Comparison of ENCODE assay signal across 1 cellular context in the genomic region with DNA sequence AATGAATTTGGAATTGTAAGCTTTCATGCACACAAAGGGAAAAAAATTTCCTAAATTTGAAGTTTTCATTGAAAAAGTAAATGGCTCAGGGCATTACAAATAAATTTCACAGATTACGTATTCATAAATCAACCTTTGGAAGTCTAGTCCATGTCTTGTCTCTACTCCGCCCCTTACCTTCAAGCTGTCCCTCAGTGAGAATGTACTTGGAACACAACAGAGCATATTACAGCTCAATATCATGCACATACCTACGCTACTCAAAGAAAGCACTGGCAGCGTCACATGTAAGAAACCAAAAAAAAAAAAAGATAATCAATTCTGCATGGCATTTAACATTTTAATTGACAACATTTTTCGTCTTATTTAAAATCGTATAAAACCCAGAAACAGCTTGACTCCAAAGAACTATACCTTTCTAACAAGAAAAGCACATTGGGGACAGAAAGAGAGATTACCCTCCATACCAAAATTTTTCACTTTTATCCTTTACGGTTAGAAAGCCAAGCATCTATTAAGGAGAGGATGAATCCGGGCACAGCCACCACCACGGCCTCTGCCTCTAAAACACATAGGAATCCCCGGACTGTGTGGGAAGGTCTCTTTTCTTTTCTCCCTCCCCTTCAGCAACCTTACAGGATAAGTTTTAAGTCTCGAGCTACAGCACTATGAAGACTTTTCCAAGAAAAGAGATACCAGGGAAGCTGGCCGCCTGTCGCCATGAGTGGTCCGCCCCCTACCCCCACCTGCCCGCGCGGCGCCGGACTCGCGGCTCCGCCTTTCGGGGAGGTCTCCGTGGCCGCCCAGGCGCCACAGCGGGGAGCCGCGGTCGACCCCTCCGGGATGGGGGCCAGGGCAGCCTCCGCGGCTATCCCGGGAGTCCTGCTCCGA.
TF ChIP-seq lines count a peak whose summit lies in the region.

No MANE protein-coding gene starts in this region.

TF ChIP-seq in HepG2, 621 proteins besides CTCF, POLR2A, EP300 and RAD21 (continued from another document and continues in another):
- TF ChIP-seq, protein P1, sequence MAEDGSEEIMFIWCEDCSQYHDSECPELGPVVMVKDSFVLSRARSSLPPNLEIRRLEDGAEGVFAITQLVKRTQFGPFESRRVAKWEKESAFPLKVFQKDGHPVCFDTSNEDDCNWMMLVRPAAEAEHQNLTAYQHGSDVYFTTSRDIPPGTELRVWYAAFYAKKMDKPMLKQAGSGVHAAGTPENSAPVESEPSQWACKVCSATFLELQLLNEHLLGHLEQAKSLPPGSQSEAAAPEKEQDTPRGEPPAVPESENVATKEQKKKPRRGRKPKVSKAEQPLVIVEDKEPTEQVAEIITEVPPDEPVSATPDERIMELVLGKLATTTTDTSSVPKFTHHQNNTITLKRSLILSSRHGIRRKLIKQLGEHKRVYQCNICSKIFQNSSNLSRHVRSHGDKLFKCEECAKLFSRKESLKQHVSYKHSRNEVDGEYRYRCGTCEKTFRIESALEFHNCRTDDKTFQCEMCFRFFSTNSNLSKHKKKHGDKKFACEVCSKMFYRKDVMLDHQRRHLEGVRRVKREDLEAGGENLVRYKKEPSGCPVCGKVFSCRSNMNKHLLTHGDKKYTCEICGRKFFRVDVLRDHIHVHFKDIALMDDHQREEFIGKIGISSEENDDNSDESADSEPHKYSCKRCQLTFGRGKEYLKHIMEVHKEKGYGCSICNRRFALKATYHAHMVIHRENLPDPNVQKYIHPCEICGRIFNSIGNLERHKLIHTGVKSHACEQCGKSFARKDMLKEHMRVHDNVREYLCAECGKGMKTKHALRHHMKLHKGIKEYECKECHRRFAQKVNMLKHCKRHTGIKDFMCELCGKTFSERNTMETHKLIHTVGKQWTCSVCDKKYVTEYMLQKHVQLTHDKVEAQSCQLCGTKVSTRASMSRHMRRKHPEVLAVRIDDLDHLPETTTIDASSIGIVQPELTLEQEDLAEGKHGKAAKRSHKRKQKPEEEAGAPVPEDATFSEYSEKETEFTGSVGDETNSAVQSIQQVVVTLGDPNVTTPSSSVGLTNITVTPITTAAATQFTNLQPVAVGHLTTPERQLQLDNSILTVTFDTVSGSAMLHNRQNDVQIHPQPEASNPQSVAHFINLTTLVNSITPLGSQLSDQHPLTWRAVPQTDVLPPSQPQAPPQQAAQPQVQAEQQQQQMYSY (CRISPR knock-in tag; IDR thresholded peaks at IDR 0.05): no peak
- TF ChIP-seq IKZF4 (CRISPR knock-in tag; IDR thresholded peaks at IDR 0.05; ENCODE audit: borderline replicate concordance, low read depth, not compliant biosample characterization) (peak; percentile 27), PCBP1 (IDR thresholded peaks at IDR 0.05; ENCODE audit: borderline replicate concordance, low read depth, low read length) (no peak), HOXD1 (CRISPR knock-in tag; IDR thresholded peaks at IDR 0.05) (no peak), RELA (CRISPR knock-in tag; IDR thresholded peaks at IDR 0.05) (no peak), HOXA9 (CRISPR knock-in tag; IDR thresholded peaks at IDR 0.05; ENCODE audit: borderline replicate concordance) (no peak), ZNF546 (CRISPR knock-in tag; conservative IDR thresholded peaks at IDR 0.05) (no peak), ZBTB42 (CRISPR knock-in tag; IDR thresholded peaks at IDR 0.05) (no peak), ZNF563 (CRISPR knock-in tag; IDR thresholded peaks at IDR 0.05) (peak; percentile 0; the same call in 1 of the 2 replicates), PHF21A (CRISPR knock-in tag; IDR thresholded peaks at IDR 0.05) (0 out of 2 replicates have a peak, but pooled peaks have one; percentile 16), ZNF773 (CRISPR knock-in tag; IDR thresholded peaks at IDR 0.05; ENCODE audit: borderline replicate concordance) (no peak), BATF2 (CRISPR knock-in tag; IDR thresholded peaks at IDR 0.05) (no peak), ZBTB25 (CRISPR knock-in tag; IDR thresholded peaks at IDR 0.05) (no peak), ZBTB46 (CRISPR knock-in tag; IDR thresholded peaks at IDR 0.05; ENCODE audit: borderline replicate concordance) (no peak), DR1 (CRISPR knock-in tag; IDR thresholded peaks at IDR 0.05) (no peak), ZGPAT (CRISPR knock-in tag; IDR thresholded peaks at IDR 0.05) (no peak; the same call in 1 of the 2 replicates), TFE3 (CRISPR knock-in tag; IDR thresholded peaks at IDR 0.05) (no peak), RCOR2 (CRISPR knock-in tag; IDR thresholded peaks at IDR 0.05) (no peak), KAT8 (CRISPR knock-in tag; IDR thresholded peaks at IDR 0.05) (no peak), NFKBIZ (CRISPR knock-in tag; IDR thresholded peaks at IDR 0.05) (no peak), FOXM1 (CRISPR knock-in tag; IDR thresholded peaks at IDR 0.05) (no peak), ZNF792 (CRISPR knock-in tag; IDR thresholded peaks at IDR 0.05) (no peak), ZNF674 (CRISPR knock-in tag; IDR thresholded peaks at IDR 0.05; ENCODE audit: low read depth) (no peak), ZNF670 (CRISPR knock-in tag; IDR thresholded peaks at IDR 0.05; ENCODE audit: borderline replicate concordance) (no peak), ZNF790 (CRISPR knock-in tag; IDR thresholded peaks at IDR 0.05; ENCODE audit: borderline replicate concordance) (no peak)
- TF ChIP-seq, protein P2, sequence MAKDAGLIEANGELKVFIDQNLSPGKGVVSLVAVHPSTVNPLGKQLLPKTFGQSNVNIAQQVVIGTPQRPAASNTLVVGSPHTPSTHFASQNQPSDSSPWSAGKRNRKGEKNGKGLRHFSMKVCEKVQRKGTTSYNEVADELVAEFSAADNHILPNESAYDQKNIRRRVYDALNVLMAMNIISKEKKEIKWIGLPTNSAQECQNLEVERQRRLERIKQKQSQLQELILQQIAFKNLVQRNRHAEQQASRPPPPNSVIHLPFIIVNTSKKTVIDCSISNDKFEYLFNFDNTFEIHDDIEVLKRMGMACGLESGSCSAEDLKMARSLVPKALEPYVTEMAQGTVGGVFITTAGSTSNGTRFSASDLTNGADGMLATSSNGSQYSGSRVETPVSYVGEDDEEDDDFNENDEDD (CRISPR knock-in tag; IDR thresholded peaks at IDR 0.05; ENCODE audit: borderline replicate concordance): no peak
- TF ChIP-seq, protein P3, sequence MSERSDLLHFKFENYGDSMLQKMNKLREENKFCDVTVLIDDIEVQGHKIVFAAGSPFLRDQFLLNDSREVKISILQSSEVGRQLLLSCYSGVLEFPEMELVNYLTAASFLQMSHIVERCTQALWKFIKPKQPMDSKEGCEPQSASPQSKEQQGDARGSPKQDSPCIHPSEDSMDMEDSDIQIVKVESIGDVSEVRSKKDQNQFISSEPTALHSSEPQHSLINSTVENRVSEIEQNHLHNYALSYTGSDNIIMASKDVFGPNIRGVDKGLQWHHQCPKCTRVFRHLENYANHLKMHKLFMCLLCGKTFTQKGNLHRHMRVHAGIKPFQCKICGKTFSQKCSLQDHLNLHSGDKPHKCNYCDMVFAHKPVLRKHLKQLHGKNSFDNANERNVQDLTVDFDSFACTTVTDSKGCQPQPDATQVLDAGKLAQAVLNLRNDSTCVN (CRISPR knock-in tag; IDR thresholded peaks at IDR 0.05; ENCODE audit: borderline replicate concordance): no peak
- TF ChIP-seq, protein P4, sequence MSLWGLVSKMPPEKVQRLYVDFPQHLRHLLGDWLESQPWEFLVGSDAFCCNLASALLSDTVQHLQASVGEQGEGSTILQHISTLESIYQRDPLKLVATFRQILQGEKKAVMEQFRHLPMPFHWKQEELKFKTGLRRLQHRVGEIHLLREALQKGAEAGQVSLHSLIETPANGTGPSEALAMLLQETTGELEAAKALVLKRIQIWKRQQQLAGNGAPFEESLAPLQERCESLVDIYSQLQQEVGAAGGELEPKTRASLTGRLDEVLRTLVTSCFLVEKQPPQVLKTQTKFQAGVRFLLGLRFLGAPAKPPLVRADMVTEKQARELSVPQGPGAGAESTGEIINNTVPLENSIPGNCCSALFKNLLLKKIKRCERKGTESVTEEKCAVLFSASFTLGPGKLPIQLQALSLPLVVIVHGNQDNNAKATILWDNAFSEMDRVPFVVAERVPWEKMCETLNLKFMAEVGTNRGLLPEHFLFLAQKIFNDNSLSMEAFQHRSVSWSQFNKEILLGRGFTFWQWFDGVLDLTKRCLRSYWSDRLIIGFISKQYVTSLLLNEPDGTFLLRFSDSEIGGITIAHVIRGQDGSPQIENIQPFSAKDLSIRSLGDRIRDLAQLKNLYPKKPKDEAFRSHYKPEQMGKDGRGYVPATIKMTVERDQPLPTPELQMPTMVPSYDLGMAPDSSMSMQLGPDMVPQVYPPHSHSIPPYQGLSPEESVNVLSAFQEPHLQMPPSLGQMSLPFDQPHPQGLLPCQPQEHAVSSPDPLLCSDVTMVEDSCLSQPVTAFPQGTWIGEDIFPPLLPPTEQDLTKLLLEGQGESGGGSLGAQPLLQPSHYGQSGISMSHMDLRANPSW (CRISPR knock-in tag; IDR thresholded peaks at IDR 0.05; ENCODE audit: borderline replicate concordance): no peak
- TF ChIP-seq, protein P5, sequence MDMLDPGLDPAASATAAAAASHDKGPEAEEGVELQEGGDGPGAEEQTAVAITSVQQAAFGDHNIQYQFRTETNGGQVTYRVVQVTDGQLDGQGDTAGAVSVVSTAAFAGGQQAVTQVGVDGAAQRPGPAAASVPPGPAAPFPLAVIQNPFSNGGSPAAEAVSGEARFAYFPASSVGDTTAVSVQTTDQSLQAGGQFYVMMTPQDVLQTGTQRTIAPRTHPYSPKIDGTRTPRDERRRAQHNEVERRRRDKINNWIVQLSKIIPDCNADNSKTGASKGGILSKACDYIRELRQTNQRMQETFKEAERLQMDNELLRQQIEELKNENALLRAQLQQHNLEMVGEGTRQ (IDR thresholded peaks at IDR 0.05; ENCODE audit: low read depth, low read length): no peak
- TF ChIP-seq, protein P5 (CRISPR knock-in tag; IDR thresholded peaks at IDR 0.05; ENCODE audit: borderline replicate concordance): peak; percentile 47; the same call in 1 of the 2 replicates
- TF ChIP-seq, protein P6, sequence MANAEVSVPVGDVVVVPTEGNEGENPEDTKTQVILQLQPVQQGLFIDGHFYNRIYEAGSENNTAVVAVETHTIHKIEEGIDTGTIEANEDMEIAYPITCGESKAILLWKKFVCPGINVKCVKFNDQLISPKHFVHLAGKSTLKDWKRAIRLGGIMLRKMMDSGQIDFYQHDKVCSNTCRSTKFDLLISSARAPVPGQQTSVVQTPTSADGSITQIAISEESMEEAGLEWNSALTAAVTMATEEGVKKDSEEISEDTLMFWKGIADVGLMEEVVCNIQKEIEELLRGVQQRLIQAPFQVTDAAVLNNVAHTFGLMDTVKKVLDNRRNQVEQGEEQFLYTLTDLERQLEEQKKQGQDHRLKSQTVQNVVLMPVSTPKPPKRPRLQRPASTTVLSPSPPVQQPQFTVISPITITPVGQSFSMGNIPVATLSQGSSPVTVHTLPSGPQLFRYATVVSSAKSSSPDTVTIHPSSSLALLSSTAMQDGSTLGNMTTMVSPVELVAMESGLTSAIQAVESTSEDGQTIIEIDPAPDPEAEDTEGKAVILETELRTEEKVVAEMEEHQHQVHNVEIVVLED (CRISPR knock-in tag; IDR thresholded peaks at IDR 0.05; ENCODE audit: borderline replicate concordance): no peak
